In genomic region chr2:155145758-155146229, GRCh38 we compare ENCODE assay signal across 9 cellular contexts.
DNase-seq lines count a peak whose midpoint lies in the region; ATAC-seq and TF ChIP-seq lines count a peak whose summit lies in the region.
"Had no signal": no experiment of that assay in that cellular context is flagged by ENCODE, and none has a peak within 500 bp of the region (broad histone marks: within the 10 kb centered on the region; RNA-seq: fewer than 3 reads in every experiment).

No MANE protein-coding gene starts in this region.

- no peaks in the 10 kb centered on the region for H3K36me3 Mint-ChIP-seq in brain
- H3K36me3 Mint-ChIP-seq: activated naive CD8-positive, alpha-beta T cell had no signal

- H3K27ac ChIP-seq in foreskin keratinocyte = no peak overlapping the region

- H3K4me1 Mint-ChIP-seq in brain = peaks cover 21% of the 10 kb centered on the region

- DNase-seq in activated effector memory CD4-positive, alpha-beta T cell treated with anti-CD3 and anti-CD28 coated beads, Interleukin-2, amount 50 U/mL, for 16 hours = no peak
- DNase-seq in Right ventricle myocardium inferior (ENCODE audit: missing footprints) = no peak
- DNase-seq in foreskin keratinocyte = no peak
- no peak for DNase-seq in activated naive CD4-positive, alpha-beta T cell (lab: John Stamatoyannopoulos, UW)

- H3K27ac Mint-ChIP-seq in brain = peak overlapping the region in 4 of 5 experiments; percentile 14 to 78 (median 40)
- H3K27ac Mint-ChIP-seq: activated naive CD8-positive, alpha-beta T cell had no signal

- peaks cover 0 to 3% (median 0%) of the 10 kb centered on the region in 5 experiments for H3K9me3 Mint-ChIP-seq in brain

- no peaks in the 10 kb centered on the region for H3K27me3 ChIP-seq in foreskin keratinocyte

- ATAC-seq in GM18517 (IDR thresholded peaks at IDR 0.05; ENCODE audit: unreplicated experiment) (peak; percentile 98), GM21723 (IDR thresholded peaks at IDR 0.05; ENCODE audit: unreplicated experiment) (peak; percentile 98), HG03442 (IDR thresholded peaks at IDR 0.05; ENCODE audit: unreplicated experiment) (peak; percentile 97), Right ventricle myocardium inferior (no peak), foreskin keratinocyte (no peak)

- TF ChIP-seq CTCF in brain (conservative IDR thresholded peaks at IDR 0.05) = no peak
- TF ChIP-seq CTCF in foreskin keratinocyte (conservative IDR thresholded peaks at IDR 0.05) = no peak

- H3K4me1 ChIP-seq in foreskin keratinocyte = no peaks in the 10 kb centered on the region

- peak overlapping the region in 2 of 5 experiments; percentile 11 to 19 for H3K4me3 Mint-ChIP-seq in brain
- H3K4me3 Mint-ChIP-seq: activated naive CD8-positive, alpha-beta T cell had no signal

- intact Hi-C loops in Right ventricle myocardium inferior (cut with DNase I) = no loop called here

- H3K27me3 Mint-ChIP-seq in brain = no peaks in the 10 kb centered on the region
- H3K27me3 Mint-ChIP-seq: activated naive CD8-positive, alpha-beta T cell had no signal

Comparison
In these comparisons a context has a peak if more than half of its experiments do, and no peak if none do; other contexts are left out.
1. ATAC-seq: peak in GM18517 (single experiment), GM21723 (single experiment) and HG03442 (single experiment); none in Right ventricle myocardium inferior (single experiment) and foreskin keratinocyte (single experiment).